In the genomic region with DNA sequence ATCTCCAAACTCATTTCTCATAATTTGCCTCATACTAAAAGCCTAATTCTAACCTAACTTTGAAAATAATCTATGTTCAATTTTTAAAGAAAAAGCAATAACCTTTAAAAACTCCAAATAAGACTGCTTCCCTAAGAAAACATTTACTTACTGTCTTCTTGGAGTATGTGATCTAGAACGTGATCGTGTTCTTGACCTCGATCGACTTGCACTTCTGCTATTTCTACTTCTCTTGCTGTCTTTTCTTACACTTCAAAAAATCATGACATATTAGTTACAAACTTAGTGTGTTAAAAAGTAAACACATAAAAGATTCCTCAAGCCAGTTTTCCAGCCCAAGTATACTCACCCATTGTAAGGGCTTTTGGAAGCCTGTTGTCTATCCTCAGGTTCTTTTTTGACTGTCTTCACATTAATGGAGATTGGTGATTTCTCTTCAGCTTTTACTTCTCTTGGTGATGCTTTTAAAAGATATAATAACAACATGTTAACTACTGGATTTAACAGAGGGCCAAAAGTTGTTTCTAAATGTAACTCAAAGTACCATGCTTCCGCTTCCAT, we compare ENCODE assay signal across 1 cellular context.
TF ChIP-seq lines count a peak whose summit lies in the region.

No MANE protein-coding gene starts in this region.

TF ChIP-seq in GM12878, 131 proteins besides CTCF, POLR2A, EP300 and RAD21:
- TF ChIP-seq POLR2AphosphoS2 (IDR thresholded peaks at IDR 0.05; ENCODE audit: low read depth, low read length) (peak; percentile 72; the same call in 1 of the 2 replicates), BCL11A (IDR thresholded peaks at IDR 0.05; ENCODE audit: low read depth, low read length) (no peak), SIX5 (IDR thresholded peaks at IDR 0.05; ENCODE audit: low read depth, low read length, severe bottlenecking) (no peak), SPI1 (IDR thresholded peaks at IDR 0.05; ENCODE audit: borderline replicate concordance, insufficient read depth, low read depth, low read length) (peak; percentile 73; the same call in 1 of the 2 replicates), CBX3 (IDR thresholded peaks at IDR 0.05; ENCODE audit: borderline replicate concordance, low read depth) (no peak), NRF1 (conservative IDR thresholded peaks at IDR 0.05; ENCODE audit: low read depth, low read length) (no peak), SUPT20H (IDR thresholded peaks at IDR 0.05; ENCODE audit: borderline replicate concordance, control insufficient read depth, low read depth, low read length) (no peak)
- TF ChIP-seq, protein P1, sequence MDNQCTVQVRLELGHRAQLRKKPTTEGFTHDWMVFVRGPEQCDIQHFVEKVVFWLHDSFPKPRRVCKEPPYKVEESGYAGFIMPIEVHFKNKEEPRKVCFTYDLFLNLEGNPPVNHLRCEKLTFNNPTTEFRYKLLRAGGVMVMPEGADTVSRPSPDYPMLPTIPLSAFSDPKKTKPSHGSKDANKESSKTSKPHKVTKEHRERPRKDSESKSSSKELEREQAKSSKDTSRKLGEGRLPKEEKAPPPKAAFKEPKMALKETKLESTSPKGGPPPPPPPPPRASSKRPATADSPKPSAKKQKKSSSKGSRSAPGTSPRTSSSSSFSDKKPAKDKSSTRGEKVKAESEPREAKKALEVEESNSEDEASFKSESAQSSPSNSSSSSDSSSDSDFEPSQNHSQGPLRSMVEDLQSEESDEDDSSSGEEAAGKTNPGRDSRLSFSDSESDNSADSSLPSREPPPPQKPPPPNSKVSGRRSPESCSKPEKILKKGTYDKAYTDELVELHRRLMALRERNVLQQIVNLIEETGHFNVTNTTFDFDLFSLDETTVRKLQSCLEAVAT (IDR thresholded peaks at IDR 0.05): no peak
- TF ChIP-seq, protein P2, sequence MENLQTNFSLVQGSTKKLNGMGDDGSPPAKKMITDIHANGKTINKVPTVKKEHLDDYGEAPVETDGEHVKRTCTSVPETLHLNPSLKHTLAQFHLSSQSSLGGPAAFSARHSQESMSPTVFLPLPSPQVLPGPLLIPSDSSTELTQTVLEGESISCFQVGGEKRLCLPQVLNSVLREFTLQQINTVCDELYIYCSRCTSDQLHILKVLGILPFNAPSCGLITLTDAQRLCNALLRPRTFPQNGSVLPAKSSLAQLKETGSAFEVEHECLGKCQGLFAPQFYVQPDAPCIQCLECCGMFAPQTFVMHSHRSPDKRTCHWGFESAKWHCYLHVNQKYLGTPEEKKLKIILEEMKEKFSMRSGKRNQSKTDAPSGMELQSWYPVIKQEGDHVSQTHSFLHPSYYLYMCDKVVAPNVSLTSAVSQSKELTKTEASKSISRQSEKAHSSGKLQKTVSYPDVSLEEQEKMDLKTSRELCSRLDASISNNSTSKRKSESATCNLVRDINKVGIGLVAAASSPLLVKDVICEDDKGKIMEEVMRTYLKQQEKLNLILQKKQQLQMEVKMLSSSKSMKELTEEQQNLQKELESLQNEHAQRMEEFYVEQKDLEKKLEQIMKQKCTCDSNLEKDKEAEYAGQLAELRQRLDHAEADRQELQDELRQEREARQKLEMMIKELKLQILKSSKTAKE (IDR thresholded peaks at IDR 0.05; ENCODE audit: low read depth, poor library complexity, severe bottlenecking): no peak
